16 cellular contexts compared by ENCODE assay signal in the genomic region with DNA sequence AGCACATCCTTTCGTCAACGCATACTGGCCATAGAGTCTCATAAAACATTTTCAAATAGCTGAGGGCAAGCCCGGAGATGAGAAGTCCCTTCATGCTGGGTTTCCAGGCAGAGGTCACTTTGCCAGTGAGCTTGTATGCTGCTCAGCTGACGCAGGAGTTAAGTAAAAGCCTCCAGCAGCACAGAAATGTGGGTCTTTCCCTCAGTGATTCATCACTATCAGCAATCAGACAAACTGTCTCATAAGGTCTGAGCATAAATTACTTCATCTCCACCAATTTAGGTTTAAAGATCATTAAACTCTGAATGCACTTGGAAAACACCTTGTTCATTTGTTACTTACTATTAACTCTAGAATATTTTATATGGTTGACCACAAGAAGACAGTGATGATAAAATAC.
DNase-seq lines count a peak whose midpoint lies in the region; FAIRE-seq and TF ChIP-seq lines count a peak whose summit lies in the region.
"Had no signal": no experiment of that assay in that cellular context is flagged by ENCODE, and none has a peak within 500 bp of the region (broad histone marks: within the 10 kb centered on the region; RNA-seq: fewer than 3 reads in every experiment).

No MANE protein-coding gene starts in this region.

- H3K4me1 ChIP-seq in thyroid gland (peaks cover 0 to 12% of the 10 kb centered on the region in 2 donors), endodermal cell (ENCODE audit: control insufficient read depth, insufficient read depth, low read length) (no peaks in the 10 kb centered on the region)

- H3K27ac Mint-ChIP-seq in mesothelial cell of epicardium: peak overlapping the region; percentile 14
- no peak overlapping the region for H3K27ac Mint-ChIP-seq in endodermal cell
- H3K27ac Mint-ChIP-seq: dendritic cell treated with granulocyte-macrophage colony-stimulating factor and Interleukin-4, amounts not matched to agents 40 ng/mL and 50 ng/mL, for 4 days had no signal

- FAIRE-seq in HTR-8/SVneo (lab: Jason Lieb, UNC): no peak

- H3K4me3 ChIP-seq in brain microvascular endothelial cell (ENCODE audit: low read depth, low read length) (no peak overlapping the region), thyroid gland (replicated peaks in 1 of 3) (no peak overlapping the region), endodermal cell (ENCODE audit: low read length) (no peak overlapping the region)

- in situ Hi-C loops in Caki2 (cut with HindIII; ENCODE audit: low pct_unique_long_range_greater_than_20kb, low sequenced_read_pairs) (no loop called here), brain microvascular endothelial cell (cut with HindIII; ENCODE audit: low pct_ligation_motif_present, low sequenced_read_pairs) (no loop called here)

- H3K27ac ChIP-seq in brain microvascular endothelial cell: peak overlapping the region; percentile 80
- no peak overlapping the region for H3K27ac ChIP-seq in thyroid gland
- H3K27ac ChIP-seq in endodermal cell (ENCODE audit: low read depth, low read length): no peak overlapping the region

- TF ChIP-seq POLR2A in thyroid gland (IDR thresholded peaks at IDR 0.05): no peak

- H3K27me3 ChIP-seq in brain microvascular endothelial cell (replicated peaks): no peaks in the 10 kb centered on the region
- no peaks in the 10 kb centered on the region for H3K27me3 ChIP-seq in thyroid gland
- H3K27me3 ChIP-seq in endodermal cell (ENCODE audit: control insufficient read depth, insufficient read depth, low read length, poor library complexity, severe bottlenecking): no peaks in the 10 kb centered on the region

- WGBS in thyroid gland, 2 donors: 71 to 90% methylated on average over 4 of the region's 4 CpGs
- 76 to 93% methylated on average over 4 of the region's 4 CpGs for WGBS in endodermal cell (ENCODE audit: insufficient coverage in 1 of 2, insufficient read length in 1 of 2), 2 experiments

- peaks cover 46% of the 10 kb centered on the region for H3K4me1 Mint-ChIP-seq in mesothelial cell of epicardium
- H3K4me1 Mint-ChIP-seq in endodermal cell: peaks cover 9% of the 10 kb centered on the region

- no peaks in the 10 kb centered on the region for H3K9me3 ChIP-seq in thyroid gland
- H3K9me3 ChIP-seq in endodermal cell (ENCODE audit: control insufficient read depth, low read length): no peaks in the 10 kb centered on the region

- H3K36me3 ChIP-seq in brain microvascular endothelial cell (replicated peaks) (no peaks in the 10 kb centered on the region), thyroid gland (no peaks in the 10 kb centered on the region), endodermal cell (ENCODE audit: control insufficient read depth, insufficient read depth, low read length) (no peaks in the 10 kb centered on the region)

- intact Hi-C loops in thyroid gland (cut with DNase I): no loop called here

- no peak overlapping the region for H3K4me3 Mint-ChIP-seq in mesothelial cell of epicardium
- no peak overlapping the region for H3K4me3 Mint-ChIP-seq in endodermal cell
- H3K4me3 Mint-ChIP-seq: dendritic cell treated with granulocyte-macrophage colony-stimulating factor and Interleukin-4, amounts not matched to agents 40 ng/mL and 50 ng/mL, for 4 days had no signal

- H3K27me3 Mint-ChIP-seq in mesothelial cell of epicardium (ENCODE audit: low read depth): no peaks in the 10 kb centered on the region
- peaks cover 10% of the 10 kb centered on the region for H3K27me3 Mint-ChIP-seq in endodermal cell (ENCODE audit: insufficient read depth)

- TF ChIP-seq CTCF in brain microvascular endothelial cell (IDR thresholded peaks at IDR 0.05; ENCODE audit: low read depth, low read length, missing control alignments) (no peak), mesothelial cell of epicardium (IDR thresholded peaks at IDR 0.05; ENCODE audit: unreplicated experiment) (no peak), thyroid gland (IDR thresholded peaks at IDR 0.05) (no peak), endodermal cell (conservative IDR thresholded peaks at IDR 0.05) (no peak)

- DNase-seq in Caki2 (ENCODE audit: low read depth) (peak; percentile 74), HTR-8/SVneo (ENCODE audit: insufficient read length, low spot score) (peak; percentile 36), brain microvascular endothelial cell (peak; percentile 97), mesothelial cell of epicardium (ENCODE audit: low spot score in 2 of 2, unreplicated experiment in 2 of 2) (no peak), AG08395 (ENCODE audit: low spot score) (no peak), thyroid gland (no peak), endodermal cell (no peak)
- no peak for DNase-seq in stimulated activated CD4-positive, alpha-beta T cell treated with anti-CD3 and anti-CD28 coated beads, Interleukin-2, amount 100 ng/mL, for 24 hours
- DNase-seq: activated CD4-positive, alpha-beta T cell treated with anti-CD3 and anti-CD28 coated beads, Interleukin-2, amount 50 U/mL, for 4 hours; COR-L47; H7; NCI-H1694 treated with DMSO at 0.1 percent for 48 hours; nucleus accumbens; stimulated activated CD4-positive, alpha-beta T cell treated with anti-CD3 and anti-CD28 coated beads, Interleukin-15, amount 100 ng/mL, for 24 hours; SW 1271 had no signal

- H3K9me3 Mint-ChIP-seq in mesothelial cell of epicardium (no peaks in the 10 kb centered on the region), endodermal cell (no peaks in the 10 kb centered on the region)
- H3K9me3 Mint-ChIP-seq: dendritic cell treated with granulocyte-macrophage colony-stimulating factor and Interleukin-4, amounts not matched to agents 40 ng/mL and 50 ng/mL, for 4 days had no signal

- H3K36me3 Mint-ChIP-seq in mesothelial cell of epicardium: no peaks in the 10 kb centered on the region
- no peaks in the 10 kb centered on the region for H3K36me3 Mint-ChIP-seq in endodermal cell (ENCODE audit: low read depth)

- H3K9ac ChIP-seq in endodermal cell (ENCODE audit: extremely low read depth, low read length, poor library complexity, severe bottlenecking): no peak overlapping the region

Comparison
In these comparisons a context has a peak if more than half of its experiments do, and no peak if none do; other contexts are left out.
1. DNase-seq: peak in Caki2 (single experiment), HTR-8/SVneo (single experiment) and brain microvascular endothelial cell (single experiment); none in mesothelial cell of epicardium (0 of 2), AG08395 (single experiment), stimulated activated CD4-positive, alpha-beta T cell treated with anti-CD3 and anti-CD28 coated beads, Interleukin-2, amount 100 ng/mL, for 24 hours (0 of 2), thyroid gland (0 of 2) and endodermal cell (single experiment).